ENCODE assay signal across 1 cellular context in genomic region chr11:93542753-93543246, GRCh38.
A peak's percentile ranks its signal among the peaks of the same experiment; 100 is the strongest.
TF ChIP-seq lines count a peak whose summit lies in the region.

No MANE protein-coding gene starts in this region.

TF ChIP-seq in HepG2, 621 proteins besides CTCF, POLR2A, EP300 and RAD21 (continued from another document):
- TF ChIP-seq ZNF687 (CRISPR knock-in tag; IDR thresholded peaks at IDR 0.05), result peak; percentile 62
- peak; percentile 53; the same call in 1 of the 2 replicates for TF ChIP-seq ZNF563 (CRISPR knock-in tag; IDR thresholded peaks at IDR 0.05)
- TF ChIP-seq NR2C2 (CRISPR knock-in tag; IDR thresholded peaks at IDR 0.05; ENCODE audit: borderline replicate concordance), result no peak
- no peak for TF ChIP-seq DMTF1 (CRISPR knock-in tag; IDR thresholded peaks at IDR 0.05)
- peak; percentile 19 for TF ChIP-seq ASH2L (IDR thresholded peaks at IDR 0.05; ENCODE audit: insufficient read length, low read depth, low read length)
- TF ChIP-seq REST (IDR thresholded peaks at IDR 0.05; ENCODE audit: borderline replicate concordance in 1 of 2, low read depth in 1 of 2, low read length in 2 of 2), result no peak
- no peak for TF ChIP-seq GZF1 (CRISPR knock-in tag; IDR thresholded peaks at IDR 0.05)
- TF ChIP-seq ZNF609 (CRISPR knock-in tag; IDR thresholded peaks at IDR 0.05; ENCODE audit: borderline replicate concordance), result no peak
- TF ChIP-seq XRCC5 (optimal IDR thresholded peaks at IDR 0.05; ENCODE audit: low read length), result no peak
- TF ChIP-seq MYPOP (CRISPR knock-in tag; IDR thresholded peaks at IDR 0.05), result 0 out of 2 replicates have a peak, but pooled peaks have one; percentile 39
- 0 out of 2 replicates have a peak, but pooled peaks have one; percentile 17 for TF ChIP-seq KAT7 (CRISPR knock-in tag; IDR thresholded peaks at IDR 0.05; ENCODE audit: borderline replicate concordance)
- TF ChIP-seq MTERF4 (CRISPR knock-in tag; IDR thresholded peaks at IDR 0.05), result no peak
- 0 out of 2 replicates have a peak, but pooled peaks have one; percentile 19 for TF ChIP-seq MAZ (IDR thresholded peaks at IDR 0.05; ENCODE audit: borderline replicate concordance, low read depth, low read length)
- no peak; the same call in 1 of the 2 replicates for TF ChIP-seq MAZ (CRISPR knock-in tag; IDR thresholded peaks at IDR 0.05; ENCODE audit: low read depth)
- TF ChIP-seq ZNF777 (CRISPR knock-in tag; IDR thresholded peaks at IDR 0.05), result peak; percentile 53; the same call in 1 of the 2 replicates
- 0 out of 2 replicates have a peak, but pooled peaks have one; percentile 9 for TF ChIP-seq ZNF709 (CRISPR knock-in tag; IDR thresholded peaks at IDR 0.05)
- TF ChIP-seq HES4 (CRISPR knock-in tag; IDR thresholded peaks at IDR 0.05; ENCODE audit: borderline replicate concordance), result 0 out of 2 replicates have a peak, but pooled peaks have one; percentile 25
- no peak for TF ChIP-seq GATAD2A (CRISPR knock-in tag; IDR thresholded peaks at IDR 0.05)
- TF ChIP-seq GATAD1 (CRISPR knock-in tag; IDR thresholded peaks at IDR 0.05), result 0 out of 2 replicates have a peak, but pooled peaks have one; percentile 4
- 0 out of 2 replicates have a peak, but pooled peaks have one; percentile 10 for TF ChIP-seq ZNF441 (CRISPR knock-in tag; IDR thresholded peaks at IDR 0.05; ENCODE audit: borderline replicate concordance)
- TF ChIP-seq ZNF446 (CRISPR knock-in tag; IDR thresholded peaks at IDR 0.05), result no peak
- TF ChIP-seq ZNF350 (CRISPR knock-in tag; IDR thresholded peaks at IDR 0.05; ENCODE audit: borderline replicate concordance, low read depth), result no peak
- peak; percentile 22; the same call in 1 of the 2 replicates for TF ChIP-seq ZFX (CRISPR knock-in tag; IDR thresholded peaks at IDR 0.05; ENCODE audit: low read depth)
- TF ChIP-seq ZNF792 (CRISPR knock-in tag; IDR thresholded peaks at IDR 0.05), result no peak
- TF ChIP-seq UBTF (CRISPR knock-in tag; IDR thresholded peaks at IDR 0.05), result peak; percentile 17; the same call in 1 of the 2 replicates
- TF ChIP-seq ZSCAN31 (CRISPR knock-in tag; IDR thresholded peaks at IDR 0.05; ENCODE audit: low read depth), result peak; percentile 19; the same call in 1 of the 2 replicates
- TF ChIP-seq HNRNPLL (IDR thresholded peaks at IDR 0.05; ENCODE audit: low read depth, low read length, poor library complexity, severe bottlenecking), result peak; percentile 69
- TF ChIP-seq MXD3 (CRISPR knock-in tag; IDR thresholded peaks at IDR 0.05), result 0 out of 2 replicates have a peak, but pooled peaks have one; percentile 15
- TF ChIP-seq MEIS2 (CRISPR knock-in tag; IDR thresholded peaks at IDR 0.05), result 0 out of 2 replicates have a peak, but pooled peaks have one; percentile 35
- 0 out of 2 replicates have a peak, but pooled peaks have one; percentile 2 for TF ChIP-seq ZNF317 (CRISPR knock-in tag; IDR thresholded peaks at IDR 0.05)
- TF ChIP-seq PHF8 (CRISPR knock-in tag; IDR thresholded peaks at IDR 0.05), result peak; percentile 51
- TF ChIP-seq RBM39 (IDR thresholded peaks at IDR 0.05; ENCODE audit: low read depth, low read length, poor library complexity, severe bottlenecking), result peak; percentile 30
- 0 out of 2 replicates have a peak, but pooled peaks have one; percentile 1 for TF ChIP-seq ZNF160 (CRISPR knock-in tag; IDR thresholded peaks at IDR 0.05)
- TF ChIP-seq TBP (CRISPR knock-in tag; IDR thresholded peaks at IDR 0.05), result no peak
- TF ChIP-seq ZNF253 (CRISPR knock-in tag; IDR thresholded peaks at IDR 0.05; ENCODE audit: borderline replicate concordance), result no peak
- TF ChIP-seq JUNB (CRISPR knock-in tag; IDR thresholded peaks at IDR 0.05; ENCODE audit: borderline replicate concordance), result 0 out of 2 replicates have a peak, but pooled peaks have one; percentile 16
- TF ChIP-seq RBFOX2 (IDR thresholded peaks at IDR 0.05; ENCODE audit: low read depth, low read length), result 0 out of 2 replicates have a peak, but pooled peaks have one; percentile 35
- TF ChIP-seq ZNF24 (IDR thresholded peaks at IDR 0.05), result no peak
- no peak for TF ChIP-seq TCF12 (IDR thresholded peaks at IDR 0.05)
- TF ChIP-seq TCF12 (CRISPR knock-in tag; IDR thresholded peaks at IDR 0.05), result 0 out of 2 replicates have a peak, but pooled peaks have one; percentile 8
- TF ChIP-seq CENPT (CRISPR knock-in tag; IDR thresholded peaks at IDR 0.05; ENCODE audit: low read depth), result 0 out of 2 replicates have a peak, but pooled peaks have one; percentile 45
